ENCODE assay signal across 19 cellular contexts in genomic region chr4:3708611-3709010, GRCh38. TPM values are rescaled to one million over a fixed set of nuclear protein-coding genes. Genes with fewer than 3 reads are reported as not detected.
DNase-seq lines count a peak whose midpoint lies in the region; ATAC-seq and TF ChIP-seq lines count a peak whose summit lies in the region.
"Had no signal": no experiment of that assay in that cellular context is flagged by ENCODE, and none has a peak within 500 bp of the region (broad histone marks: within the 10 kb centered on the region; RNA-seq: fewer than 3 reads in every experiment).

No MANE protein-coding gene starts in this region.

- no peaks in the 10 kb centered on the region for H3K4me1 ChIP-seq in right cardiac atrium (ENCODE audit: control insufficient read depth, insufficient read depth, low read length)
- H3K4me1 ChIP-seq in heart right ventricle: peaks cover 0 to 16% (median 6%) of the 10 kb centered on the region in 9 donors
- no peaks in the 10 kb centered on the region for H3K4me1 ChIP-seq in endodermal cell (ENCODE audit: control insufficient read depth, insufficient read depth, low read length)
- peaks cover 11% of the 10 kb centered on the region for H3K4me1 ChIP-seq in neural progenitor cell
- H3K4me1 ChIP-seq in thoracic aorta (ENCODE audit: control insufficient read depth in 1 of 2, low read depth in 2 of 2): peaks cover 29 to 65% of the 10 kb centered on the region in 2 donors

- H3K9ac ChIP-seq in endodermal cell (ENCODE audit: extremely low read depth, low read length, poor library complexity, severe bottlenecking) (no peak overlapping the region), neural progenitor cell (no peak overlapping the region)

- WGBS in right cardiac atrium: 92% methylated on average over 8 of the region's 8 CpGs
- 87 to 92% methylated on average over 8 of the region's 8 CpGs for WGBS in heart right ventricle, 2 donors
- WGBS in endodermal cell (ENCODE audit: insufficient coverage in 1 of 2, insufficient read length in 1 of 2), 2 experiments: 90 to 93% methylated on average over 3 to 8 of the region's 8 CpGs

- no peaks in the 10 kb centered on the region for H3F3A ChIP-seq in neural progenitor cell (ENCODE audit: low read depth)

- H3K4me2 ChIP-seq in neural progenitor cell: no peak overlapping the region
- H3K4me2 ChIP-seq: PC-9 had no signal

- in situ Hi-C loops in brain microvascular endothelial cell (cut with HindIII; ENCODE audit: low pct_ligation_motif_present, low sequenced_read_pairs): no loop called here

- H3K36me3 Mint-ChIP-seq in endodermal cell (ENCODE audit: low read depth) (no peaks in the 10 kb centered on the region), neural progenitor cell (no peaks in the 10 kb centered on the region)
- H3K36me3 Mint-ChIP-seq: CD4-positive, CD25-positive, alpha-beta regulatory T cell had no signal

- H3K4me1 Mint-ChIP-seq in endodermal cell: no peaks in the 10 kb centered on the region
- H3K4me1 Mint-ChIP-seq in neural progenitor cell: peaks cover 54% of the 10 kb centered on the region
- H3K4me1 Mint-ChIP-seq: CD4-positive, CD25-positive, alpha-beta regulatory T cell had no signal

- no peaks in the 10 kb centered on the region for H3K79me2 ChIP-seq in neural progenitor cell (ENCODE audit: low read depth)

- no peak overlapping the region for H2AFZ ChIP-seq in neural progenitor cell (replicated peaks)
- H2AFZ ChIP-seq: PC-9 had no signal

- no peak overlapping the region for H3K27ac Mint-ChIP-seq in endodermal cell
- peak overlapping the region; percentile 76 for H3K27ac Mint-ChIP-seq in neural progenitor cell
- H3K27ac Mint-ChIP-seq: CD4-positive, CD25-positive, alpha-beta regulatory T cell had no signal

- DNase-seq in right cardiac atrium: peak in 2 of 3 donors; percentile 4 to 16
- no peak for DNase-seq in heart right ventricle
- DNase-seq in endodermal cell: peak; percentile 12
- DNase-seq in neural progenitor cell (ENCODE audit: low spot score): no peak
- DNase-seq in thoracic aorta (ENCODE audit: low spot score): no peak
- no peak for DNase-seq in brain microvascular endothelial cell
- no peak for DNase-seq in ureter (ENCODE audit: low spot score)
- DNase-seq: CD4-positive, CD25-positive, alpha-beta regulatory T cell; GF-D8; GOT3; HCEC 1CT; KG1; NCI-H1092; NCI-H1436; NCI-H187 treated with DMSO at 0.1 percent for 48 hours; NCI-H2107; PC-9; RPMI8226 had no signal

- intact Hi-C loops in right cardiac atrium (cut with DNase I): no loop called here
- intact Hi-C loops in heart right ventricle (cut with DNase I): no loop called here

- H3K27me3 Mint-ChIP-seq in endodermal cell (ENCODE audit: insufficient read depth) (peaks cover 2% of the 10 kb centered on the region), neural progenitor cell (ENCODE audit: insufficient read depth, low read depth) (peaks cover 23% of the 10 kb centered on the region)
- H3K27me3 Mint-ChIP-seq: CD4-positive, CD25-positive, alpha-beta regulatory T cell had no signal

- no peak for ATAC-seq in right cardiac atrium
- ATAC-seq in heart right ventricle: no peak
- no peak for ATAC-seq in thoracic aorta (ENCODE audit: insufficient number of reproducible peaks, low FRiP score, low read depth)
- ATAC-seq in GM18517 (IDR thresholded peaks at IDR 0.05; ENCODE audit: unreplicated experiment): no peak

- H3K27ac ChIP-seq in right cardiac atrium (ENCODE audit: low read length): no peak overlapping the region
- no peak overlapping the region for H3K27ac ChIP-seq in heart right ventricle
- no peak overlapping the region for H3K27ac ChIP-seq in endodermal cell (ENCODE audit: low read depth, low read length)
- no peak overlapping the region for H3K27ac ChIP-seq in neural progenitor cell
- H3K27ac ChIP-seq in thoracic aorta: peak overlapping the region; percentile 64 to 82
- no peak overlapping the region for H3K27ac ChIP-seq in brain microvascular endothelial cell
- H3K27ac ChIP-seq: PC-9 had no signal

- H3K4me3 Mint-ChIP-seq in endodermal cell: no peak overlapping the region
- H3K4me3 Mint-ChIP-seq in neural progenitor cell: no peak overlapping the region
- H3K4me3 Mint-ChIP-seq: CD4-positive, CD25-positive, alpha-beta regulatory T cell had no signal

- no peaks in the 10 kb centered on the region for H3K9me3 ChIP-seq in right cardiac atrium (ENCODE audit: control insufficient read depth, low read length)
- no peaks in the 10 kb centered on the region for H3K9me3 ChIP-seq in heart right ventricle
- no peaks in the 10 kb centered on the region for H3K9me3 ChIP-seq in endodermal cell (ENCODE audit: control insufficient read depth, low read length)
- no peaks in the 10 kb centered on the region for H3K9me3 ChIP-seq in neural progenitor cell (ENCODE audit: low read depth)
- H3K9me3 ChIP-seq in thoracic aorta: no peaks in the 10 kb centered on the region

- no peaks in the 10 kb centered on the region for H3K9me3 Mint-ChIP-seq in endodermal cell
- no peaks in the 10 kb centered on the region for H3K9me3 Mint-ChIP-seq in neural progenitor cell
- H3K9me3 Mint-ChIP-seq: CD4-positive, CD25-positive, alpha-beta regulatory T cell had no signal

- no peak for TF ChIP-seq CTCF in heart right ventricle (IDR thresholded peaks at IDR 0.05)
- no peak for TF ChIP-seq CTCF in endodermal cell (conservative IDR thresholded peaks at IDR 0.05)
- no peak for TF ChIP-seq CTCF in neural progenitor cell (IDR thresholded peaks at IDR 0.05)
- no peak for TF ChIP-seq CTCF in thoracic aorta (IDR thresholded peaks at IDR 0.05)
- TF ChIP-seq CTCF in brain microvascular endothelial cell (IDR thresholded peaks at IDR 0.05; ENCODE audit: low read depth, low read length, missing control alignments): no peak

- H3K4me3 ChIP-seq in right cardiac atrium (ENCODE audit: low read length) (no peak overlapping the region), heart right ventricle (no peak overlapping the region), endodermal cell (ENCODE audit: low read length) (no peak overlapping the region), neural progenitor cell (no peak overlapping the region), thoracic aorta (no peak overlapping the region), brain microvascular endothelial cell (ENCODE audit: low read depth, low read length) (no peak overlapping the region)
- H3K4me3 ChIP-seq: PC-9 had no signal

- H4K20me1 ChIP-seq in neural progenitor cell (ENCODE audit: low read depth): no peaks in the 10 kb centered on the region

- H3K36me3 ChIP-seq in heart right ventricle (no peaks in the 10 kb centered on the region), endodermal cell (ENCODE audit: control insufficient read depth, insufficient read depth, low read length) (no peaks in the 10 kb centered on the region), neural progenitor cell (no peaks in the 10 kb centered on the region), thoracic aorta (no peaks in the 10 kb centered on the region), brain microvascular endothelial cell (replicated peaks) (no peaks in the 10 kb centered on the region)

- H3K27me3 ChIP-seq in right cardiac atrium (ENCODE audit: control insufficient read depth, insufficient read depth) (no peaks in the 10 kb centered on the region), heart right ventricle (peaks cover 4 to 45% (median 30%) of the 10 kb centered on the region in 7 donors), endodermal cell (ENCODE audit: control insufficient read depth, insufficient read depth, low read length, poor library complexity, severe bottlenecking) (no peaks in the 10 kb centered on the region), neural progenitor cell (peaks cover 8% of the 10 kb centered on the region), thoracic aorta (replicated peaks; ENCODE audit: insufficient read depth) (no peaks in the 10 kb centered on the region), brain microvascular endothelial cell (replicated peaks) (peaks cover 1% of the 10 kb centered on the region)

RNA-seq across cellular contexts. Expression of gene ADRA2C, which starts 57.6 kb away (rescaled TPM):
- total RNA-seq in right cardiac atrium: 1 to 10 TPM; 3.0 to 4.6 (median 3.5) TPM
- polyA plus RNA-seq in right cardiac atrium: 4.8 TPM
- 1 to 10 TPM; 2.8 to 8.8 (median 5.1) TPM for total RNA-seq in heart right ventricle
- 1 to 10 TPM; 5.9 to 7.3 TPM for polyA plus RNA-seq in heart right ventricle
- 10 to 100 TPM; 16.0 to 17.3 TPM for total RNA-seq in endodermal cell
- polyA plus RNA-seq in endodermal cell (2013, experiment 1 of 2): 6.2 TPM
- polyA plus RNA-seq in endodermal cell (2013, experiment 2 of 2): 6.1 TPM
- 2.5 and 12.9 TPM in 2 replicates for total RNA-seq in neural progenitor cell (ENCODE audit: low replicate concordance)
- 100 to 1,000 TPM; 105 to 232 TPM for total RNA-seq in thoracic aorta
- total RNA-seq in ureter: 18.4 TPM
- total RNA-seq: CD4-positive, CD25-positive, alpha-beta regulatory T cell; PC-9 had no signal
- polyA plus RNA-seq: CD4-positive, CD25-positive, alpha-beta regulatory T cell had no signal

Comparison
In these comparisons a context has a peak if more than half of its experiments do, and no peak if none do; other contexts are left out.
1. DNase-seq: peak in right cardiac atrium (2 of 3) and endodermal cell (single experiment); none in heart right ventricle (0 of 2), neural progenitor cell (single experiment), thoracic aorta (single experiment), brain microvascular endothelial cell (single experiment) and ureter (single experiment).
2. H3K27ac ChIP-seq: peak in thoracic aorta (2 of 2); none in right cardiac atrium (single experiment), heart right ventricle (0 of 10), endodermal cell (single experiment), neural progenitor cell (single experiment) and brain microvascular endothelial cell (single experiment).